17 cellular contexts compared by ENCODE assay signal in the genomic region with DNA sequence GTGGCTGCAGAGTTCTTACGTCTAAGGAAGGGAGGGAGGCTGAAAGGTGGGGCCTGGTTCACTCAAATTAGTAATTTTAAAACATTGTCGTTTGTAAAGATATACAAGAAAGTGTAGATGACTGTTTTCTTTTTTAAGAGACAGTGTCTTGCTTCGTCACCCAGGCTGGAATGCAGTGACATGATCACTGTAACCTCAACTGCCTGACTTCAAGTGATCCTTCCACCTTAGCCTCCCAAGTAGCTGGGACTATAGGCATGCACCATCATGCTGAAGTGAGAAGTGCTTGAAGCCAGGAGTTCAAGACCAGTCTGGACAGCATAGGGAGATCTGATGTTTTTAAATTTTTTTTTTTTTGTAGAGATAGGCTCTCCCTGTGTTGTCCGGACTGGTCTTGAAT. TPM values are rescaled to one million over a fixed set of nuclear protein-coding genes. Genes with fewer than 3 reads are reported as not detected.
DNase-seq lines count a peak whose midpoint lies in the region; ATAC-seq and TF ChIP-seq lines count a peak whose summit lies in the region.
"Had no signal": no experiment of that assay in that cellular context is flagged by ENCODE, and none has a peak within 500 bp of the region (broad histone marks: within the 10 kb centered on the region; RNA-seq: fewer than 3 reads in every experiment).

No MANE protein-coding gene starts in this region.

- H3K36me3 Mint-ChIP-seq in GM23338 (ENCODE audit: low read depth): peaks cover 3% of the 10 kb centered on the region; the same call in 1 of the 3 replicates

- no peaks in the 10 kb centered on the region for H3K9me2 ChIP-seq in GM23338 (ENCODE audit: insufficient read depth)

- peaks cover 14% of the 10 kb centered on the region; the same call in 2 of the 3 replicates for H3K4me1 Mint-ChIP-seq in GM23338

- intact Hi-C loops in gastrocnemius medialis (cut with DNase I; ENCODE audit: low total_unique reads): no loop called here

- WGBS in smooth muscle cell (ENCODE audit: low lambda C conversion rate): 28% methylated on average over 4 of the region's 4 CpGs

- H3K9me3 ChIP-seq in SJSA1 (replicated peaks) (no peaks in the 10 kb centered on the region; the same call in 1 of the 2 replicates), smooth muscle cell (replicated peaks; ENCODE audit: low read depth) (no peaks in the 10 kb centered on the region), gastrocnemius medialis (no peaks in the 10 kb centered on the region)
- H3K9me3 ChIP-seq: A549, BLaER1, Caco-2 had no signal

- peak; percentile 19; the same call in 2 of the 3 replicates for ATAC-seq in GM23338
- no peak for ATAC-seq in gastrocnemius medialis
- ATAC-seq in GM18873 (IDR thresholded peaks at IDR 0.05; ENCODE audit: low FRiP score, unreplicated experiment): no peak
- ATAC-seq: A549, GM12878 had no signal

- H3F3A ChIP-seq in GM23338 (replicated peaks; ENCODE audit: low read depth): no peaks in the 10 kb centered on the region
- H3F3A ChIP-seq in smooth muscle cell (ENCODE audit: low read depth): peaks cover 16% of the 10 kb centered on the region

- H3K36me3 ChIP-seq in GM23338 (ENCODE audit: insufficient read depth) (no peaks in the 10 kb centered on the region), SJSA1 (no peaks in the 10 kb centered on the region), smooth muscle cell (ENCODE audit: low read depth) (no peaks in the 10 kb centered on the region), gastrocnemius medialis (no peaks in the 10 kb centered on the region)
- H3K36me3 ChIP-seq: BLaER1 had no signal

- H3K4me3 ChIP-seq in GM23338: no peak overlapping the region
- no peak overlapping the region for H3K4me3 ChIP-seq in SJSA1
- H3K4me3 ChIP-seq in epithelial cell of esophagus (ENCODE audit: low read length): no peak overlapping the region
- H3K4me3 ChIP-seq in smooth muscle cell: no peak overlapping the region
- H3K4me3 ChIP-seq in gastrocnemius medialis: no peak overlapping the region
- H3K4me3 ChIP-seq: A549, BLaER1, GM12878 had no signal

- H3K79me2 ChIP-seq in GM23338 (replicated peaks; ENCODE audit: insufficient read depth): no peaks in the 10 kb centered on the region
- no peaks in the 10 kb centered on the region for H3K79me2 ChIP-seq in smooth muscle cell (ENCODE audit: low read depth)

- H3K27me3 ChIP-seq in GM23338 (ENCODE audit: insufficient read depth) (no peaks in the 10 kb centered on the region), SJSA1 (replicated peaks) (no peaks in the 10 kb centered on the region), smooth muscle cell (ENCODE audit: low read depth) (no peaks in the 10 kb centered on the region), gastrocnemius medialis (no peaks in the 10 kb centered on the region)
- H3K27me3 ChIP-seq: BLaER1 had no signal

- DNase-seq in GM23338 (ENCODE audit: low spot score): no peak
- peak; percentile 37 to 47 for DNase-seq in SJSA1 (ENCODE audit: low read depth in 1 of 2, low spot score in 2 of 2)
- peak; percentile 23 for DNase-seq in epithelial cell of esophagus (ENCODE audit: low read depth)
- no peak for DNase-seq in smooth muscle cell (lab: John Stamatoyannopoulos, UW; ENCODE audit: unreplicated experiment)
- no peak for DNase-seq in NCI-H748 treated with DMSO at 0.1 percent for 48 hours (lab: John Stamatoyannopoulos, UW)
- DNase-seq in gastrocnemius medialis: no peak
- DNase-seq: Caco-2; CD8-positive, alpha-beta memory T cell; DND-41; GOT3; IMR-90; KG1 had no signal

- no peak for TF ChIP-seq POLR2A in gastrocnemius medialis (IDR thresholded peaks at IDR 0.05)

- no peaks in the 10 kb centered on the region for H3K9me3 Mint-ChIP-seq in GM23338
- H3K9me3 Mint-ChIP-seq: CD8-positive, alpha-beta memory T cell had no signal

- H3K27ac Mint-ChIP-seq in GM23338: peak overlapping the region; percentile 80

- H3K4me3 Mint-ChIP-seq in GM23338: no peak overlapping the region
- H3K4me3 Mint-ChIP-seq: CD8-positive, alpha-beta memory T cell had no signal

- H3K4me1 ChIP-seq in GM23338 (ENCODE audit: insufficient read depth) (peaks cover 10% of the 10 kb centered on the region; the same call in 1 of the 2 replicates), SJSA1 (replicated peaks) (peaks cover 4% of the 10 kb centered on the region; the same call in 1 of the 2 replicates), smooth muscle cell (ENCODE audit: low read depth) (no peaks in the 10 kb centered on the region), gastrocnemius medialis (no peaks in the 10 kb centered on the region)
- H3K4me1 ChIP-seq: A549, BLaER1, Caco-2 had no signal

- H3K9ac ChIP-seq in smooth muscle cell (ENCODE audit: low read depth): no peak overlapping the region
- H3K9ac ChIP-seq: BLaER1 had no signal

- no peaks in the 10 kb centered on the region for H4K20me1 ChIP-seq in GM23338 (replicated peaks; ENCODE audit: insufficient read depth)
- H4K20me1 ChIP-seq in smooth muscle cell (ENCODE audit: low read depth): no peaks in the 10 kb centered on the region
- H4K20me1 ChIP-seq: BLaER1 had no signal

- H3K27ac ChIP-seq in GM23338 (ENCODE audit: low read depth) (peak overlapping the region; percentile 40; the same call in 1 of the 2 replicates), SJSA1 (no peak overlapping the region), smooth muscle cell (ENCODE audit: low read depth) (peak overlapping the region; percentile 51), gastrocnemius medialis (no peak overlapping the region)
- H3K27ac ChIP-seq: A549, BLaER1, HL-60 had no signal

- peak overlapping the region; percentile 45; the same call in 1 of the 2 replicates for H3K4me2 ChIP-seq in GM23338
- H3K4me2 ChIP-seq in smooth muscle cell: peak overlapping the region; percentile 32
- H3K4me2 ChIP-seq: A549, BLaER1 had no signal

- TF ChIP-seq CTCF in GM23338 (conservative IDR thresholded peaks at IDR 0.05; ENCODE audit: low read depth in 2 of 2) (no peak), epithelial cell of esophagus (IDR thresholded peaks at IDR 0.05; ENCODE audit: insufficient read depth, low read depth, low read length, missing control alignments) (no peak), smooth muscle cell (IDR thresholded peaks at IDR 0.05; ENCODE audit: borderline replicate concordance, insufficient read depth, poor library complexity, severe bottlenecking) (no peak), gastrocnemius medialis (IDR thresholded peaks at IDR 0.05 in 4 of 5, conservative IDR thresholded peaks at IDR 0.05 in 1 of 5) (no peak)

- in situ Hi-C loops in gastrocnemius medialis (cut with MboI; ENCODE audit: low sequenced_read_pairs in 4 of 4): loop anchor here in 3 of 4 donors (25.0 kb wide), 1 partner anchor 238 kb away; no protein-coding TSS in a partner anchor

- H2AFZ ChIP-seq in GM23338 (no peak overlapping the region), smooth muscle cell (ENCODE audit: low read depth) (no peak overlapping the region)

- peaks cover 4% of the 10 kb centered on the region for H3K27me3 Mint-ChIP-seq in GM23338 (ENCODE audit: insufficient read depth, low read depth, poor library complexity)

TF ChIP-seq in GM23338, 12 proteins besides CTCF, POLR2A, EP300 and RAD21 (continues in another document):
- TF ChIP-seq ZNF114 (CRISPR knock-in tag; IDR thresholded peaks at IDR 0.05): no peak
- no peak for TF ChIP-seq STAT1 (IDR thresholded peaks at IDR 0.05; ENCODE audit: unreplicated experiment)
- no peak for TF ChIP-seq JUNB (IDR thresholded peaks at IDR 0.05; ENCODE audit: unreplicated experiment)
- no peak for TF ChIP-seq CREB1 (CRISPR knock-in tag; IDR thresholded peaks at IDR 0.05; ENCODE audit: low read depth)
- TF ChIP-seq ZNF331 (CRISPR knock-in tag; IDR thresholded peaks at IDR 0.05; ENCODE audit: low read depth): no peak
- TF ChIP-seq NANOG (IDR thresholded peaks at IDR 0.05; ENCODE audit: borderline replicate concordance): no peak
- TF ChIP-seq POLR2AphosphoS5 (IDR thresholded peaks at IDR 0.05; ENCODE audit: low read depth): no peak

RNA-seq across cellular contexts. Expression of gene HNRNPLL, which starts 52.9 kb away (rescaled TPM):
- 53.4 and 61.9 TPM in 2 replicates for total RNA-seq in GM23338 (2014; rRNA removed; shearing (Covaris generic))
- polyA plus RNA-seq in GM23338 (2016; fragmentation: Nextera tagmentation; extraction: Ambion mirVana) (42.2 and 42.5 TPM in 2 replicates), smooth muscle cell (40.2 and 42.8 TPM in 2 replicates)
- 36.3 and 46.6 TPM in 2 replicates for total RNA-seq in SJSA1 (2014; rRNA removed; shearing (Covaris generic))
- total RNA-seq in smooth muscle cell (37.4 and 57.1 TPM in 2 replicates), gastrocnemius medialis (10 to 100 TPM; 20.0 to 42.9 (median 21.9) TPM)

Comparison
In these comparisons a context has a peak if more than half of its experiments do, and no peak if none do; other contexts are left out.
1. DNase-seq: peak in SJSA1 (2 of 2) and epithelial cell of esophagus (single experiment); none in GM23338 (single experiment), smooth muscle cell (single experiment), NCI-H748 treated with DMSO at 0.1 percent for 48 hours (single experiment) and gastrocnemius medialis (0 of 2).
2. H3K27ac ChIP-seq: peak in GM23338 (single experiment) and smooth muscle cell (single experiment); none in SJSA1 (single experiment) and gastrocnemius medialis (0 of 4).